Comparison of ENCODE assay signal across 8 cellular contexts in the genomic region with DNA sequence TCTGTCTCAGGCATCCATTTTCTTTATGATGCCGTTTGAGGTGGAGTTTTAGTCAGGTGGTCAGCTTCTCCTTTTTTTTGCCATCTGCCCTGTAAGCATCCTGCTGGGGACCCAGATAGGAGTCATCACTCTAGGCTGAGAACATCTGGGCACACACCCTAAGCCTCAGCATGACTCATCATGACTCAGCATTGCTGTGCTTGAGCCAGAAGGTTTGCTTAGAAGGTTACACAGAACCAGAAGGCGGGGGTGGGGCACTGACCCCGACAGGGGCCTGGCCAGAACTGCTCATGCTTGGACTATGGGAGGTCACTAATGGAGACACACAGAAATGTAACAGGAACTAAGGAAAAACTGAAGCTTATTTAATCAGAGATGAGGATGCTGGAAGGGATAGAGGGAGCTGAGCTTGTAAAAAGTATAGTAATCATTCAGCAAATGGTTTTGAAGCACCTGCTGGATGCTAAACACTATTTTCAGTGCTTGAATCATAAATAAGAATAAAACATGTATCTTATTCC. TPM values are rescaled to one million over a fixed set of nuclear protein-coding genes. Genes with fewer than 3 reads are reported as not detected.
DNase-seq lines count a peak whose midpoint lies in the region; ATAC-seq and TF ChIP-seq lines count a peak whose summit lies in the region.

No MANE protein-coding gene starts in this region.

- peaks cover 0 to 7% of the 10 kb centered on the region in 2 donors for H3K27me3 Mint-ChIP-seq in natural killer cell treated with Interleukin-12 subunit alpha and Interleukin-12 subunit beta and Interleukin-15 and Interleukin-18, amount 100 ng/mL, for 72 hours
- H3K27me3 Mint-ChIP-seq in natural killer cell (ENCODE audit: low read depth in 2 of 2) = no peaks in the 10 kb centered on the region
- H3K27me3 Mint-ChIP-seq in effector memory CD8-positive, alpha-beta T cell = peaks cover 0 to 9% of the 10 kb centered on the region in 2 donors

- H3K4me1 ChIP-seq in left ventricle myocardium inferior = no peaks in the 10 kb centered on the region

- H3K4me1 Mint-ChIP-seq in natural killer cell treated with Interleukin-12 subunit alpha and Interleukin-12 subunit beta and Interleukin-15 and Interleukin-18, amount 100 ng/mL, for 72 hours (ENCODE audit: low read depth in 2 of 2) = no peaks in the 10 kb centered on the region
- H3K4me1 Mint-ChIP-seq in natural killer cell = no peaks in the 10 kb centered on the region
- no peaks in the 10 kb centered on the region for H3K4me1 Mint-ChIP-seq in effector memory CD8-positive, alpha-beta T cell (ENCODE audit: low read depth in 2 of 2)

- no peak for DNase-seq in natural killer cell treated with Interleukin-12 subunit alpha and Interleukin-12 subunit beta and Interleukin-15 and Interleukin-18, amount 100 ng/mL, for 72 hours (ENCODE audit: low spot score)
- DNase-seq in natural killer cell (no peak), HS-27A (ENCODE audit: low read depth) (peak; percentile 100), UCSD-AML1 (lab: John Stamatoyannopoulos, UW; ENCODE audit: unreplicated experiment) (peak; percentile 80), left ventricle myocardium inferior (peak; percentile 17)
- DNase-seq in stimulated activated naive CD8-positive, alpha-beta T cell treated with anti-CD3 and anti-CD28 coated beads, Interleukin-15, Interleukin-2, amounts not matched to agents 100 U/mL and 50 U/mL, for 24 hours = peak; percentile 8
- no peak for DNase-seq in effector memory CD8-positive, alpha-beta T cell

- no peaks in the 10 kb centered on the region for H3K9me3 Mint-ChIP-seq in natural killer cell treated with Interleukin-12 subunit alpha and Interleukin-12 subunit beta and Interleukin-15 and Interleukin-18, amount 100 ng/mL, for 72 hours
- H3K9me3 Mint-ChIP-seq in natural killer cell = peaks cover 0 to 3% of the 10 kb centered on the region in 2 donors
- no peaks in the 10 kb centered on the region for H3K9me3 Mint-ChIP-seq in effector memory CD8-positive, alpha-beta T cell

- peak overlapping the region in 1 of 2 donors; percentile 15 for H3K27ac Mint-ChIP-seq in natural killer cell treated with Interleukin-12 subunit alpha and Interleukin-12 subunit beta and Interleukin-15 and Interleukin-18, amount 100 ng/mL, for 72 hours
- no peak overlapping the region for H3K27ac Mint-ChIP-seq in natural killer cell
- H3K27ac Mint-ChIP-seq in effector memory CD8-positive, alpha-beta T cell = no peak overlapping the region

- intact Hi-C loops in natural killer cell (cut with micrococcal nuclease) (no loop called here), left ventricle myocardium inferior (cut with micrococcal nuclease) (no loop called here)

- H3K4me3 Mint-ChIP-seq in natural killer cell treated with Interleukin-12 subunit alpha and Interleukin-12 subunit beta and Interleukin-15 and Interleukin-18, amount 100 ng/mL, for 72 hours = peak overlapping the region; percentile 24
- no peak overlapping the region for H3K4me3 Mint-ChIP-seq in natural killer cell
- H3K4me3 Mint-ChIP-seq in effector memory CD8-positive, alpha-beta T cell = no peak overlapping the region

- peak; percentile 82 to 86 for ATAC-seq in natural killer cell treated with Interleukin-12 subunit alpha and Interleukin-12 subunit beta and Interleukin-15 and Interleukin-18, amount 100 ng/mL, for 72 hours
- ATAC-seq in natural killer cell = no peak
- peak; percentile 94 for ATAC-seq in GM21737 (IDR thresholded peaks at IDR 0.05; ENCODE audit: unreplicated experiment)
- ATAC-seq in stimulated activated naive CD8-positive, alpha-beta T cell treated with anti-CD3 and anti-CD28 coated beads, Interleukin-15, Interleukin-2, amounts not matched to agents 100 U/mL and 50 U/mL, for 24 hours = peak; percentile 43
- ATAC-seq in effector memory CD8-positive, alpha-beta T cell (replicated peaks) = no peak

- no peaks in the 10 kb centered on the region for H3K36me3 Mint-ChIP-seq in natural killer cell treated with Interleukin-12 subunit alpha and Interleukin-12 subunit beta and Interleukin-15 and Interleukin-18, amount 100 ng/mL, for 72 hours
- no peaks in the 10 kb centered on the region for H3K36me3 Mint-ChIP-seq in natural killer cell
- no peaks in the 10 kb centered on the region for H3K36me3 Mint-ChIP-seq in effector memory CD8-positive, alpha-beta T cell (ENCODE audit: insufficient read depth)

- H3K36me3 ChIP-seq in left ventricle myocardium inferior = no peaks in the 10 kb centered on the region

- H3K9me3 ChIP-seq in left ventricle myocardium inferior (replicated peaks) = no peaks in the 10 kb centered on the region

- TF ChIP-seq CTCF in natural killer cell (IDR thresholded peaks at IDR 0.05) = no peak
- no peak for TF ChIP-seq CTCF in left ventricle myocardium inferior (IDR thresholded peaks at IDR 0.05; ENCODE audit: borderline replicate concordance)

- H3K4me3 ChIP-seq in left ventricle myocardium inferior = no peak overlapping the region

- H3K27ac ChIP-seq in left ventricle myocardium inferior (replicated peaks) = no peak overlapping the region

- no peaks in the 10 kb centered on the region for H3K27me3 ChIP-seq in left ventricle myocardium inferior (ENCODE audit: low read depth)

RNA-seq across cellular contexts. Expression of gene HBE1, which starts 10.9 kb away (rescaled TPM):
- total RNA-seq in natural killer cell treated with Interleukin-12 subunit alpha and Interleukin-12 subunit beta and Interleukin-15 and Interleukin-18, amount 100 ng/mL, for 72 hours = not detected
- total RNA-seq in natural killer cell (not detected), left ventricle myocardium inferior (not detected)

RNA-seq across cellular contexts. Expression of gene OR51B4, which starts 21.1 kb away (rescaled TPM):
- total RNA-seq in natural killer cell treated with Interleukin-12 subunit alpha and Interleukin-12 subunit beta and Interleukin-15 and Interleukin-18, amount 100 ng/mL, for 72 hours = not detected
- not detected for total RNA-seq in natural killer cell
- not detected for total RNA-seq in left ventricle myocardium inferior

RNA-seq across cellular contexts. Expression of gene HBG2, which starts 26.1 kb away (rescaled TPM):
- total RNA-seq in natural killer cell treated with Interleukin-12 subunit alpha and Interleukin-12 subunit beta and Interleukin-15 and Interleukin-18, amount 100 ng/mL, for 72 hours = not detected
- total RNA-seq in natural killer cell (not detected), left ventricle myocardium inferior (not detected)

RNA-seq across cellular contexts. Expression of gene HBG1, which starts 31.0 kb away (rescaled TPM):
- total RNA-seq in natural killer cell treated with Interleukin-12 subunit alpha and Interleukin-12 subunit beta and Interleukin-15 and Interleukin-18, amount 100 ng/mL, for 72 hours = not detected
- total RNA-seq in natural killer cell (not detected), left ventricle myocardium inferior (not detected)

RNA-seq across cellular contexts. Expression of gene OR51B2, which starts 43.5 kb away (rescaled TPM):
- total RNA-seq in natural killer cell treated with Interleukin-12 subunit alpha and Interleukin-12 subunit beta and Interleukin-15 and Interleukin-18, amount 100 ng/mL, for 72 hours = not detected
- total RNA-seq in natural killer cell (not detected), left ventricle myocardium inferior (not detected)

Comparison
In these comparisons a context has a peak if more than half of its experiments do, and no peak if none do; other contexts are left out.
1. ATAC-seq: peak in natural killer cell treated with Interleukin-12 subunit alpha and Interleukin-12 subunit beta and Interleukin-15 and Interleukin-18, amount 100 ng/mL, for 72 hours (2 of 2), GM21737 (single experiment) and stimulated activated naive CD8-positive, alpha-beta T cell treated with anti-CD3 and anti-CD28 coated beads, Interleukin-15, Interleukin-2, amounts not matched to agents 100 U/mL and 50 U/mL, for 24 hours (single experiment); none in natural killer cell (0 of 3) and effector memory CD8-positive, alpha-beta T cell (single experiment).
2. DNase-seq: peak in HS-27A (single experiment), UCSD-AML1 (single experiment), left ventricle myocardium inferior (single experiment) and stimulated activated naive CD8-positive, alpha-beta T cell treated with anti-CD3 and anti-CD28 coated beads, Interleukin-15, Interleukin-2, amounts not matched to agents 100 U/mL and 50 U/mL, for 24 hours (single experiment); none in natural killer cell treated with Interleukin-12 subunit alpha and Interleukin-12 subunit beta and Interleukin-15 and Interleukin-18, amount 100 ng/mL, for 72 hours (single experiment), natural killer cell (single experiment) and effector memory CD8-positive, alpha-beta T cell (0 of 3).